In genomic region chr14:51523243-51523642, GRCh38 we compare ENCODE assay signal across 22 cellular contexts.
DNase-seq lines count a peak whose midpoint lies in the region; ATAC-seq, FAIRE-seq and TF ChIP-seq lines count a peak whose summit lies in the region.
"Had no signal": no experiment of that assay in that cellular context is flagged by ENCODE, and none has a peak within 500 bp of the region (broad histone marks: within the 10 kb centered on the region; RNA-seq: fewer than 3 reads in every experiment).

No MANE protein-coding gene starts in this region.

- peaks cover 33% of the 10 kb centered on the region for H3K27me3 Mint-ChIP-seq in CD4-positive, alpha-beta T cell

- no peak overlapping the region for H2AFZ ChIP-seq in keratinocyte (ENCODE audit: control insufficient read depth, low read length)
- H2AFZ ChIP-seq: GM23248 had no signal

- no peak for ATAC-seq in RWPE2 (ENCODE audit: low read depth)
- ATAC-seq in CD4-positive, alpha-beta T cell (ENCODE audit: poor library complexity) = no peak
- ATAC-seq: A549, HepG2 had no signal

- H3K36me3 ChIP-seq in RWPE2 (ENCODE audit: low read depth) = peaks cover 45% of the 10 kb centered on the region
- peaks cover 12 to 25% of the 10 kb centered on the region in 2 experiments for H3K36me3 ChIP-seq in keratinocyte (ENCODE audit: control insufficient read depth in 2 of 2, extremely low read depth in 1 of 2, insufficient read depth in 2 of 2, low read length in 2 of 2)

- dilution Hi-C loops in keratinocyte (cut with MboI; ENCODE audit: extremely low pct_ligation_motif_present, low sequenced_read_pairs) = no loop called here

- CTCF ChIA-PET in CD4-positive, alpha-beta T cell (lab: Charles Lee) = no interaction called here

- no peaks in the 10 kb centered on the region for H4K20me1 ChIP-seq in keratinocyte (ENCODE audit: control insufficient read depth, extremely low read depth, insufficient read depth, low read length)

- no peaks in the 10 kb centered on the region for H3K4me1 Mint-ChIP-seq in CD4-positive, alpha-beta T cell (ENCODE audit: low read depth)
- H3K4me1 Mint-ChIP-seq: CD4-positive, alpha-beta memory T cell had no signal

- intact Hi-C loops in CD4-positive, alpha-beta T cell (cut with DNase I, micrococcal nuclease) = no loop called here

- H3K9me3 Mint-ChIP-seq in CD4-positive, alpha-beta T cell = peaks cover 2% of the 10 kb centered on the region
- H3K9me3 Mint-ChIP-seq: H9 had no signal

- no peak for TF ChIP-seq CTCF in RWPE2 (IDR thresholded peaks at IDR 0.05; ENCODE audit: poor library complexity, severe bottlenecking)
- no peak for TF ChIP-seq CTCF in keratinocyte (optimal IDR thresholded peaks at IDR 0.05 in 1 of 3, IDR thresholded peaks at IDR 0.05 in 1 of 3, conservative IDR thresholded peaks at IDR 0.05 in 1 of 3; ENCODE audit: extremely low read depth in 1 of 3, insufficient read depth in 2 of 3, low read length in 3 of 3)
- no peak for TF ChIP-seq CTCF in CD4-positive, alpha-beta T cell (IDR thresholded peaks at IDR 0.05)

- no peaks in the 10 kb centered on the region for H3K9me1 ChIP-seq in keratinocyte (ENCODE audit: control insufficient read depth, extremely low read depth, insufficient read depth, low read length)

- peak overlapping the region; percentile 70 for H3K27ac ChIP-seq in RWPE2 (ENCODE audit: poor library complexity, severe bottlenecking)
- no peak overlapping the region for H3K27ac ChIP-seq in keratinocyte (ENCODE audit: control insufficient read depth, insufficient read depth, low read length)
- H3K27ac ChIP-seq in CD4-positive, alpha-beta T cell (ENCODE audit: low read depth, low read length) = no peak overlapping the region
- H3K27ac ChIP-seq: 22Rv1, A549, C4-2B had no signal

- no peak overlapping the region for H3K4me3 ChIP-seq in RWPE2 (ENCODE audit: severe bottlenecking)
- H3K4me3 ChIP-seq in keratinocyte (ENCODE audit: control insufficient read depth in 2 of 3, extremely low read depth in 1 of 3, insufficient read depth in 2 of 3, low read depth in 1 of 3, low read length in 3 of 3) = no peak overlapping the region
- H3K4me3 ChIP-seq: A549, GM23248 had no signal

- DNase-seq in DMS 273 (lab: John Stamatoyannopoulos, UW; ENCODE audit: unreplicated experiment) = peak; percentile 35
- DNase-seq in DMS 273 treated with DMSO at 0.1 percent for 48 hours (lab: John Stamatoyannopoulos, UW) = no peak
- no peak for DNase-seq in RWPE2 (ENCODE audit: low spot score)
- no peak for DNase-seq in keratinocyte (ENCODE audit: low read depth, low spot score)
- no peak for DNase-seq in urothelium cell line (ENCODE audit: low spot score)
- no peak for DNase-seq in NCI-H526 (lab: John Stamatoyannopoulos, UW)
- no peak for DNase-seq in nucleus accumbens (lab: John Stamatoyannopoulos, UW)
- no peak for DNase-seq in CD4-positive, alpha-beta T cell
- DNase-seq: AML-193; CD4-positive, alpha-beta memory T cell; DMS53; DND-41; EL; GM23248; H9; KG1 had no signal

- no peak overlapping the region for H3K27ac Mint-ChIP-seq in CD4-positive, alpha-beta T cell
- H3K27ac Mint-ChIP-seq: CD4-positive, alpha-beta memory T cell; H9 had no signal

- POLR2A ChIA-PET in CD4-positive, alpha-beta T cell (lab: Charles Lee) = interaction anchor here (2.9 kb wide), 1 partner anchor 12 kb away, joined by 9 read pairs; no protein-coding TSS in a partner anchor

- H3K36me3 Mint-ChIP-seq in CD4-positive, alpha-beta T cell (ENCODE audit: low read depth) = no peaks in the 10 kb centered on the region
- H3K36me3 Mint-ChIP-seq: CD4-positive, alpha-beta memory T cell had no signal

- H3K4me2 ChIP-seq in keratinocyte (ENCODE audit: control insufficient read depth, extremely low read depth, insufficient read depth, low read depth, low read length) = no peak overlapping the region
- H3K4me2 ChIP-seq: A549 had no signal

- no peak overlapping the region for H3K4me3 Mint-ChIP-seq in CD4-positive, alpha-beta T cell
- H3K4me3 Mint-ChIP-seq: CD4-positive, alpha-beta memory T cell; H9 had no signal

- FAIRE-seq in keratinocyte (lab: Jason Lieb, UNC) (peak; percentile 46), urothelium cell line (lab: Jason Lieb, UNC) (peak; percentile 76)
- FAIRE-seq: GM12891, GM19239, HepG2 had no signal

- H3K9me3 ChIP-seq in RWPE2 (ENCODE audit: severe bottlenecking) (no peaks in the 10 kb centered on the region), keratinocyte (ENCODE audit: control insufficient read depth, low read depth, low read length) (no peaks in the 10 kb centered on the region)
- H3K9me3 ChIP-seq in CD4-positive, alpha-beta T cell (ENCODE audit: control insufficient read depth, low read length) = no peaks in the 10 kb centered on the region
- H3K9me3 ChIP-seq: A549 had no signal

- no peak overlapping the region for H3K9ac ChIP-seq in keratinocyte (ENCODE audit: control insufficient read depth, extremely low read depth, insufficient read depth, low read length)
- H3K9ac ChIP-seq: GM23248 had no signal

- peaks cover 92% of the 10 kb centered on the region for H3K79me2 ChIP-seq in keratinocyte (ENCODE audit: control insufficient read depth, insufficient read depth, low read length)

- H3K27me3 ChIP-seq in RWPE2 (ENCODE audit: insufficient read depth, poor library complexity, severe bottlenecking) = no peaks in the 10 kb centered on the region
- H3K27me3 ChIP-seq in keratinocyte (ENCODE audit: control insufficient read depth, extremely low read depth, insufficient read depth, low read length) = no peaks in the 10 kb centered on the region
- peaks cover 7% of the 10 kb centered on the region for H3K27me3 ChIP-seq in CD4-positive, alpha-beta T cell (ENCODE audit: control insufficient read depth, insufficient read depth, low read length)

- peaks cover 43% of the 10 kb centered on the region for H3K4me1 ChIP-seq in RWPE2 (ENCODE audit: insufficient read depth, poor library complexity, severe bottlenecking)
- peaks cover 30% of the 10 kb centered on the region for H3K4me1 ChIP-seq in keratinocyte (ENCODE audit: control insufficient read depth, extremely low read depth, insufficient read depth, low read length)
